In the genomic region with DNA sequence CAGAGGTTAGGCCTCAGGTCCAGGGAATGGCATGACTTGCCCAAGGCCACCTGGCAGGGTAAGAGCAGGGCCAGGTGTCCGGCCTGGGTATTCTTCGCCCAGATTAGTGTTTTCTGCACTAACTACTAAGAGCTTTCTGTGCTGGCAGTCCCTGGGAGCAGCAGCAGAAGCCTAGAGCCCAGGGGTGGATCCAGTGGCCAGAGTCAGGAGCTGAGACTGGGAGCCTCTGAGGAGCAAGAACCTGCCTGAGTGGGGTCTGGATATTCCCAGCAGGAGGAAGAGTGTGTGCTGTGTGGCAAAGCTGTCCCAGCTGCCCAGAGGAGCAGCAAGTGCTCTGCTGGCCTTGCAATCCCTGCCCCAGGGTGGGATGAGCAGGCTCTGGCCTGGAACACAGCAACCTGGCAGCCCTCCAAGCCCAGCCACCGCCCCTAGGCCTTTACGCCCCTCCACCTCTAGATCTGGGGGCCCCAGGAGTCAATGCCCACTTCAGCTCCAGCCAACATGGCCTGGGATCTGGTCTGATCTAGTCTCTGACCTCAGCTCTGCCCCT, we compare ENCODE assay signal across 21 cellular contexts. TPM values are rescaled to one million over a fixed set of nuclear protein-coding genes. Genes with fewer than 3 reads are reported as not detected.
DNase-seq lines count a peak whose midpoint lies in the region; ATAC-seq and TF ChIP-seq lines count a peak whose summit lies in the region.
"Had no signal": no experiment of that assay in that cellular context is flagged by ENCODE, and none has a peak within 500 bp of the region (broad histone marks: within the 10 kb centered on the region; RNA-seq: fewer than 3 reads in every experiment).

No MANE protein-coding gene starts in this region.

- WGBS in lung, 2 donors: 86 to 88% methylated on average over 4 of the region's 4 CpGs

- H3K36me3 ChIP-seq in lung (ENCODE audit: control insufficient read depth in 2 of 2, insufficient read depth in 2 of 2, low read length in 2 of 2): no peaks in the 10 kb centered on the region

- H3K9me3 ChIP-seq in lung (ENCODE audit: control insufficient read depth in 2 of 2, insufficient read depth in 1 of 2, low read length in 1 of 2): no peaks in the 10 kb centered on the region

- no peaks in the 10 kb centered on the region for H3K9me3 Mint-ChIP-seq in natural killer cell treated with Interleukin-12 subunit alpha and Interleukin-12 subunit beta and Interleukin-15 and Interleukin-18, amount 100 ng/mL, for 72 hours
- H3K9me3 Mint-ChIP-seq in natural killer cell: no peaks in the 10 kb centered on the region
- H3K9me3 Mint-ChIP-seq in activated CD4-positive, alpha-beta memory T cell treated with anti-CD3 and anti-CD28 coated beads, Interleukin-2, amount 10 ng/mL, durations not matched to agents 7 days and 5 days: no peaks in the 10 kb centered on the region
- H3K9me3 Mint-ChIP-seq: CD4-positive, CD25-positive, alpha-beta regulatory T cell had no signal

- POLR2A ChIA-PET in activated CD4-positive, alpha-beta memory T cell treated with anti-CD3 and anti-CD28 coated beads, Interleukin-2, amount 10 ng/mL, durations not matched to agents 7 days and 5 days (lab: Charles Lee): no interaction called here

- no peak overlapping the region for H3K27ac Mint-ChIP-seq in natural killer cell treated with Interleukin-12 subunit alpha and Interleukin-12 subunit beta and Interleukin-15 and Interleukin-18, amount 100 ng/mL, for 72 hours
- H3K27ac Mint-ChIP-seq in natural killer cell: no peak overlapping the region
- no peak overlapping the region for H3K27ac Mint-ChIP-seq in activated CD4-positive, alpha-beta memory T cell treated with anti-CD3 and anti-CD28 coated beads, Interleukin-2, amount 10 ng/mL, durations not matched to agents 7 days and 5 days
- H3K27ac Mint-ChIP-seq: CD4-positive, CD25-positive, alpha-beta regulatory T cell had no signal

- H3K27me3 ChIP-seq in lung (ENCODE audit: control insufficient read depth, insufficient read depth): no peaks in the 10 kb centered on the region

- no peak for ATAC-seq in natural killer cell treated with Interleukin-12 subunit alpha and Interleukin-12 subunit beta and Interleukin-15 and Interleukin-18, amount 100 ng/mL, for 72 hours
- ATAC-seq in natural killer cell (no peak), lung (ENCODE audit: insufficient read depth, low FRiP score) (no peak)

- TF ChIP-seq CTCF in natural killer cell (IDR thresholded peaks at IDR 0.05) (no peak), lung (IDR thresholded peaks at IDR 0.05; ENCODE audit: control extremely low read depth, extremely low read depth) (no peak)

- H3K4me1 ChIP-seq in lung (ENCODE audit: control insufficient read depth in 2 of 2, insufficient read depth in 2 of 2, low read length in 2 of 2): no peaks in the 10 kb centered on the region

- no peak overlapping the region for H3K27ac ChIP-seq in lung (ENCODE audit: low read depth in 1 of 2, low read length in 1 of 2)

- H3K4me3 ChIP-seq in lung: no peak overlapping the region

- peaks cover 0 to 3% of the 10 kb centered on the region in 2 donors for H3K4me1 Mint-ChIP-seq in natural killer cell treated with Interleukin-12 subunit alpha and Interleukin-12 subunit beta and Interleukin-15 and Interleukin-18, amount 100 ng/mL, for 72 hours (ENCODE audit: low read depth in 2 of 2)
- H3K4me1 Mint-ChIP-seq in natural killer cell: no peaks in the 10 kb centered on the region
- H3K4me1 Mint-ChIP-seq in activated CD4-positive, alpha-beta memory T cell treated with anti-CD3 and anti-CD28 coated beads, Interleukin-2, amount 10 ng/mL, durations not matched to agents 7 days and 5 days: peaks cover 6% of the 10 kb centered on the region

- intact Hi-C loops in natural killer cell (cut with micrococcal nuclease): no loop called here

- no peaks in the 10 kb centered on the region for H3K36me3 Mint-ChIP-seq in natural killer cell treated with Interleukin-12 subunit alpha and Interleukin-12 subunit beta and Interleukin-15 and Interleukin-18, amount 100 ng/mL, for 72 hours
- no peaks in the 10 kb centered on the region for H3K36me3 Mint-ChIP-seq in natural killer cell
- H3K36me3 Mint-ChIP-seq in activated CD4-positive, alpha-beta memory T cell treated with anti-CD3 and anti-CD28 coated beads, Interleukin-2, amount 10 ng/mL, durations not matched to agents 7 days and 5 days (ENCODE audit: low read depth): no peaks in the 10 kb centered on the region
- H3K36me3 Mint-ChIP-seq: CD4-positive, CD25-positive, alpha-beta regulatory T cell had no signal

- CTCF ChIA-PET in activated CD4-positive, alpha-beta memory T cell treated with anti-CD3 and anti-CD28 coated beads, Interleukin-2, amount 10 ng/mL, durations not matched to agents 7 days and 5 days (lab: Charles Lee): no interaction called here

- no peak overlapping the region for H3K4me3 Mint-ChIP-seq in natural killer cell treated with Interleukin-12 subunit alpha and Interleukin-12 subunit beta and Interleukin-15 and Interleukin-18, amount 100 ng/mL, for 72 hours
- H3K4me3 Mint-ChIP-seq in natural killer cell: no peak overlapping the region
- H3K4me3 Mint-ChIP-seq in activated CD4-positive, alpha-beta memory T cell treated with anti-CD3 and anti-CD28 coated beads, Interleukin-2, amount 10 ng/mL, durations not matched to agents 7 days and 5 days: no peak overlapping the region
- H3K4me3 Mint-ChIP-seq: CD4-positive, CD25-positive, alpha-beta regulatory T cell had no signal

- H3K27me3 Mint-ChIP-seq in natural killer cell treated with Interleukin-12 subunit alpha and Interleukin-12 subunit beta and Interleukin-15 and Interleukin-18, amount 100 ng/mL, for 72 hours: no peaks in the 10 kb centered on the region
- no peaks in the 10 kb centered on the region for H3K27me3 Mint-ChIP-seq in natural killer cell (ENCODE audit: low read depth in 2 of 2)
- H3K27me3 Mint-ChIP-seq in activated CD4-positive, alpha-beta memory T cell treated with anti-CD3 and anti-CD28 coated beads, Interleukin-2, amount 10 ng/mL, durations not matched to agents 7 days and 5 days: no peaks in the 10 kb centered on the region
- H3K27me3 Mint-ChIP-seq: CD4-positive, CD25-positive, alpha-beta regulatory T cell had no signal

- peak; percentile 62 for DNase-seq in natural killer cell treated with Interleukin-12 subunit alpha and Interleukin-12 subunit beta and Interleukin-15 and Interleukin-18, amount 100 ng/mL, for 72 hours (ENCODE audit: low spot score)
- DNase-seq in natural killer cell: no peak
- peak; percentile 15 for DNase-seq in activated CD4-positive, alpha-beta memory T cell treated with anti-CD3 and anti-CD28 coated beads, Interleukin-2, amount 10 ng/mL, durations not matched to agents 7 days and 5 days
- peak; percentile 28 for DNase-seq in lung (ENCODE audit: low spot score)
- no peak for DNase-seq in NCI-H146 (lab: John Stamatoyannopoulos, UW)
- DNase-seq in DMS 273 (lab: John Stamatoyannopoulos, UW; ENCODE audit: unreplicated experiment): no peak
- DNase-seq in NK-92 treated with Interleukin-12 subunit alpha and Interleukin-12 subunit beta, amount 100 ng/mL, for 24 hours (lab: John Stamatoyannopoulos, UW): no peak
- DNase-seq: ACHN; CD4-positive, CD25-positive, alpha-beta regulatory T cell; COR-L47; DMS153; GDM1; H7; KBM-7; NCI-H187; NCI-H2107; NCI-H510A; NCI-H748 treated with DMSO at 0.1 percent for 48 hours; SHP77 treated with DMSO at 0.1 percent for 48 hours had no signal

RNA-seq across cellular contexts. Expression of gene GPAT2, which starts 30.7 kb away (rescaled TPM):
- total RNA-seq in natural killer cell treated with Interleukin-12 subunit alpha and Interleukin-12 subunit beta and Interleukin-15 and Interleukin-18, amount 100 ng/mL, for 72 hours: 10 to 100 TPM in 1 of 2 donors, 1 to 10 TPM in 1; 4.7 to 10.9 TPM
- 1 to 10 TPM; 2.3 to 6.0 (median 3.8) TPM for total RNA-seq in natural killer cell
- 1 to 10 TPM; 6.9 to 7.1 TPM for total RNA-seq in activated CD4-positive, alpha-beta memory T cell treated with anti-CD3 and anti-CD28 coated beads, Interleukin-2, amount 10 ng/mL, durations not matched to agents 7 days and 5 days
- total RNA-seq in lung: 1 to 10 TPM; 1.2 to 4.4 TPM
- polyA plus RNA-seq in lung: 1 to 10 TPM; 5.2 to 6.2 TPM
- total RNA-seq: Daoy, OCI-LY7 had no signal

RNA-seq across cellular contexts. Expression of gene ADRA2B, which starts 50.9 kb away (rescaled TPM):
- total RNA-seq in natural killer cell treated with Interleukin-12 subunit alpha and Interleukin-12 subunit beta and Interleukin-15 and Interleukin-18, amount 100 ng/mL, for 72 hours: not detected
- total RNA-seq in natural killer cell (1 to 10 TPM in 1 of 3 donors, under 1 TPM in 2; 0.18 to 1.3 (median 0.38) TPM), lung (under 1 TPM; 0.21 to 0.88 TPM)
- under 1 TPM in 1 of 2 experiments, not detected in 1; 0.05 TPM for total RNA-seq in activated CD4-positive, alpha-beta memory T cell treated with anti-CD3 and anti-CD28 coated beads, Interleukin-2, amount 10 ng/mL, durations not matched to agents 7 days and 5 days
- polyA plus RNA-seq in lung: under 1 TPM; 0.25 to 0.31 TPM
- total RNA-seq: Daoy had no signal
- polyA plus RNA-seq: CD4-positive, CD25-positive, alpha-beta regulatory T cell had no signal

Comparison
In these comparisons a context has a peak if more than half of its experiments do, and no peak if none do; other contexts are left out.
1. DNase-seq: peak in natural killer cell treated with Interleukin-12 subunit alpha and Interleukin-12 subunit beta and Interleukin-15 and Interleukin-18, amount 100 ng/mL, for 72 hours (single experiment), activated CD4-positive, alpha-beta memory T cell treated with anti-CD3 and anti-CD28 coated beads, Interleukin-2, amount 10 ng/mL, durations not matched to agents 7 days and 5 days (single experiment) and lung (single experiment); none in natural killer cell (single experiment), NCI-H146 (single experiment), DMS 273 (single experiment) and NK-92 treated with Interleukin-12 subunit alpha and Interleukin-12 subunit beta, amount 100 ng/mL, for 24 hours (single experiment).